23 cellular contexts compared by ENCODE assay signal in genomic region chr11:77026236-77026635, GRCh38. TPM values are rescaled to one million over a fixed set of nuclear protein-coding genes. Genes with fewer than 3 reads are reported as not detected.
DNase-seq lines count a peak whose midpoint lies in the region; ATAC-seq and TF ChIP-seq lines count a peak whose summit lies in the region.
"Had no signal": no experiment of that assay in that cellular context is flagged by ENCODE, and none has a peak within 500 bp of the region (broad histone marks: within the 10 kb centered on the region; RNA-seq: fewer than 3 reads in every experiment).

No MANE protein-coding gene starts in this region.

- ATAC-seq in PC-3 (no peak), body of pancreas (peak; percentile 56), HG03460 (IDR thresholded peaks at IDR 0.05; ENCODE audit: unreplicated experiment) (no peak), HG03354 (IDR thresholded peaks at IDR 0.05; ENCODE audit: poor library complexity, severe bottlenecking, unreplicated experiment) (no peak)
- ATAC-seq: Right ventricle myocardium inferior had no signal

- no peaks in the 10 kb centered on the region for H3K9me3 Mint-ChIP-seq in activated naive CD4-positive, alpha-beta T cell treated with anti-CD3 and anti-CD28 coated beads, Interleukin-2, amount 10 ng/mL, durations not matched to agents 7 days and 5 days
- H3K9me3 Mint-ChIP-seq: H9 had no signal

- TF ChIP-seq POLR2A in body of pancreas (IDR thresholded peaks at IDR 0.05): no peak

- H3K27me3 ChIP-seq in PC-3 (ENCODE audit: low read length) (no peaks in the 10 kb centered on the region), body of pancreas (no peaks in the 10 kb centered on the region), mucosa of rectum (ENCODE audit: control insufficient read depth in 2 of 2, insufficient read depth in 2 of 2, low read length in 2 of 2) (peaks cover 0 to 4% of the 10 kb centered on the region in 2 donors)
- H3K27me3 ChIP-seq: SJCRH30 had no signal

- no peaks in the 10 kb centered on the region for H3K79me2 ChIP-seq in PC-3 (ENCODE audit: low read length)

- H3K4me3 ChIP-seq in PC-3 (ENCODE audit: low read length) (no peak overlapping the region), body of pancreas (no peak overlapping the region), mucosa of rectum (ENCODE audit: low read length in 2 of 2) (no peak overlapping the region)
- H3K4me3 ChIP-seq: GM23248, PC-9, SJCRH30 had no signal

- no peaks in the 10 kb centered on the region for H3K4me1 Mint-ChIP-seq in activated naive CD4-positive, alpha-beta T cell treated with anti-CD3 and anti-CD28 coated beads, Interleukin-2, amount 10 ng/mL, durations not matched to agents 7 days and 5 days

- H3K4me2 ChIP-seq in PC-3 (ENCODE audit: low read length): peak overlapping the region; percentile 68
- H3K4me2 ChIP-seq: PC-9 had no signal

- DNase-seq in PC-3 (peak; percentile 32), body of pancreas (no peak), activated gamma-delta T cell (lab: John Stamatoyannopoulos, UW) (no peak)
- DNase-seq in activated naive CD4-positive, alpha-beta T cell treated with anti-CD3 and anti-CD28 coated beads, Interleukin-2, amount 10 ng/mL, durations not matched to agents 7 days and 5 days: no peak
- DNase-seq: GM23248; H9; IMR-90; KG1; MM.1S; NCI-H2029; NCI-H446 treated with DMSO at 0.1 percent for 48 hours; NCI-H526; NCI-H82; NK-92 treated with Interleukin-12 subunit alpha and Interleukin-12 subunit beta, amount 100 ng/mL, for 24 hours; PC-9; SJCRH30 had no signal

- no peak overlapping the region for H3K4me3 Mint-ChIP-seq in activated naive CD4-positive, alpha-beta T cell treated with anti-CD3 and anti-CD28 coated beads, Interleukin-2, amount 10 ng/mL, durations not matched to agents 7 days and 5 days
- H3K4me3 Mint-ChIP-seq: B cell, H9 had no signal

- peaks cover 42% of the 10 kb centered on the region for H3K4me1 ChIP-seq in PC-3 (ENCODE audit: insufficient read depth, low read length)
- H3K4me1 ChIP-seq in body of pancreas: no peaks in the 10 kb centered on the region
- peaks cover 5 to 25% of the 10 kb centered on the region in 2 donors for H3K4me1 ChIP-seq in mucosa of rectum (ENCODE audit: control insufficient read depth in 2 of 2, insufficient read depth in 2 of 2, low read length in 2 of 2)
- H3K4me1 ChIP-seq: SJCRH30 had no signal

- H3K27ac ChIP-seq in PC-3 (ENCODE audit: low read length) (peak overlapping the region; percentile 93), body of pancreas (peak overlapping the region in 2 of 4 donors; percentile 5 to 35), mucosa of rectum (ENCODE audit: low read depth in 2 of 2, low read length in 2 of 2) (peak overlapping the region; percentile 19 to 31)
- H3K27ac ChIP-seq: C4-2B, GM23248, PC-9, SJCRH30 had no signal

- H3K27me3 Mint-ChIP-seq in activated naive CD4-positive, alpha-beta T cell treated with anti-CD3 and anti-CD28 coated beads, Interleukin-2, amount 10 ng/mL, durations not matched to agents 7 days and 5 days: peaks cover 28% of the 10 kb centered on the region

- CTCF ChIA-PET in PC-3 (lab: Charles Lee): interaction anchor here (0.7 to 1.5 kb wide), 2 partner anchors 19 to 106 kb away, joined by 4 to 5 read pairs; no protein-coding TSS in a partner anchor
- CTCF ChIA-PET in activated naive CD4-positive, alpha-beta T cell treated with anti-CD3 and anti-CD28 coated beads, Interleukin-2, amount 10 ng/mL, durations not matched to agents 7 days and 5 days (lab: Charles Lee): interaction anchor here (1.9 kb wide), 1 partner anchor 21 kb away, joined by 5 read pairs; no protein-coding TSS in a partner anchor

- BruUV-seq in PC-3 (replicated peaks; lab: Mats Ljungman, UMichigan): no TSS peak

- H3K36me3 ChIP-seq in PC-3 (ENCODE audit: low read depth, low read length) (0 out of 2 replicates have a peak, but pooled peaks cover 3% of the 10 kb centered on the region), body of pancreas (replicated peaks in 1 of 2; ENCODE audit: insufficient read depth in 1 of 2, low read depth in 2 of 2) (no peaks in the 10 kb centered on the region), mucosa of rectum (ENCODE audit: control insufficient read depth in 2 of 2, insufficient read depth in 2 of 2, low read length in 2 of 2) (peaks cover 3 to 4% of the 10 kb centered on the region in 2 donors)
- H3K36me3 ChIP-seq: SJCRH30 had no signal

- TF ChIP-seq CTCF in PC-3 (conservative IDR thresholded peaks at IDR 0.05; ENCODE audit: low read depth, low read length): no peak
- no peak for TF ChIP-seq CTCF in body of pancreas (IDR thresholded peaks at IDR 0.05)

- H3K9ac ChIP-seq in PC-3 (ENCODE audit: low read length): peak overlapping the region; percentile 71; the same call in 1 of the 2 replicates
- no peak overlapping the region for H3K9ac ChIP-seq in mucosa of rectum (ENCODE audit: low read depth in 1 of 2, low read length in 2 of 2)
- H3K9ac ChIP-seq: GM23248 had no signal

- no peaks in the 10 kb centered on the region for H3K36me3 Mint-ChIP-seq in activated naive CD4-positive, alpha-beta T cell treated with anti-CD3 and anti-CD28 coated beads, Interleukin-2, amount 10 ng/mL, durations not matched to agents 7 days and 5 days

- no peak overlapping the region for H3K27ac Mint-ChIP-seq in activated naive CD4-positive, alpha-beta T cell treated with anti-CD3 and anti-CD28 coated beads, Interleukin-2, amount 10 ng/mL, durations not matched to agents 7 days and 5 days
- H3K27ac Mint-ChIP-seq: B cell had no signal

- peaks cover 9% of the 10 kb centered on the region for H3F3A ChIP-seq in PC-3 (ENCODE audit: low read length, unreplicated experiment)

- H3K9me2 ChIP-seq in PC-3 (replicated peaks; ENCODE audit: low read length): no peaks in the 10 kb centered on the region

- no peak overlapping the region for H2AFZ ChIP-seq in PC-3 (ENCODE audit: low read length)
- H2AFZ ChIP-seq: GM23248, PC-9 had no signal

- 47 to 48% methylated on average over 3 of the region's 3 CpGs for WGBS in body of pancreas, 2 donors

- H4K20me1 ChIP-seq in PC-3 (ENCODE audit: low read length): no peaks in the 10 kb centered on the region

- POLR2A ChIA-PET in PC-3 (lab: Charles Lee; ENCODE audit: unreplicated experiment): no interaction called here

- intact Hi-C loops in PC-3 (cut with micrococcal nuclease): loop anchor here (2.0 to 5.0 kb wide), 2 partner anchors 41 to 104 kb away; partner anchors contain the start of gene CAPN5
- intact Hi-C loops in body of pancreas (cut with DNase I): no loop called here

- H3K9me3 ChIP-seq in PC-3 (ENCODE audit: low read length) (no peaks in the 10 kb centered on the region), body of pancreas (no peaks in the 10 kb centered on the region), mucosa of rectum (ENCODE audit: control insufficient read depth in 2 of 2, low read length in 2 of 2) (no peaks in the 10 kb centered on the region)
- H3K9me3 ChIP-seq: SJCRH30 had no signal

RNA-seq across cellular contexts. Expression of gene B3GNT6, which starts 8.0 kb away (rescaled TPM):
- total RNA-seq in PC-3 (2014; rRNA removed): 0.04 TPM in 1 of 2 replicates, not detected in the other
- total RNA-seq in body of pancreas: not detected
- total RNA-seq: B cell, GM23248, H9, IMR-90, PC-9, Right ventricle myocardium inferior, RPMI7951, SJCRH30 had no signal

RNA-seq across cellular contexts. Expression of gene CAPN5, which starts 40.5 kb away (rescaled TPM):
- total RNA-seq in PC-3 (2014; rRNA removed): 6.3 and 7.7 TPM in 2 replicates
- 10 to 100 TPM in 1 of 2 donors, 1 to 10 TPM in 1; 7.8 to 13.8 TPM for total RNA-seq in body of pancreas
